Comparison of ENCODE assay signal across 1 cellular context in genomic region chr7:128075536-128076095, GRCh38.
TF ChIP-seq lines count a peak whose summit lies in the region.

No MANE protein-coding gene starts in this region.

TF ChIP-seq in GM23338, 12 proteins besides CTCF, POLR2A, EP300 and RAD21 (continued from another document):
- TF ChIP-seq REST (IDR thresholded peaks at IDR 0.05; ENCODE audit: unreplicated experiment) (no peak), POLR2AphosphoS5 (IDR thresholded peaks at IDR 0.05; ENCODE audit: low read depth) (no peak), NANOG (IDR thresholded peaks at IDR 0.05; ENCODE audit: borderline replicate concordance) (no peak)
